4 cellular contexts compared by ENCODE assay signal in genomic region chr12:21899532-21899931, GRCh38. TPM values are rescaled to one million over a fixed set of nuclear protein-coding genes. Genes with fewer than 3 reads are reported as not detected.
"Had no signal": no experiment of that assay in that cellular context is flagged by ENCODE, and none has a peak within 500 bp of the region (broad histone marks: within the 10 kb centered on the region; RNA-seq: fewer than 3 reads in every experiment).

No MANE protein-coding gene starts in this region.

RNA-seq across cellular contexts. Expression of gene ABCC9, which starts 41.7 kb away (rescaled TPM):
- total RNA-seq: GM23338, H1, H7, H9 had no signal
- polyA plus RNA-seq: GM23338 had no signal
